In the genomic region with DNA sequence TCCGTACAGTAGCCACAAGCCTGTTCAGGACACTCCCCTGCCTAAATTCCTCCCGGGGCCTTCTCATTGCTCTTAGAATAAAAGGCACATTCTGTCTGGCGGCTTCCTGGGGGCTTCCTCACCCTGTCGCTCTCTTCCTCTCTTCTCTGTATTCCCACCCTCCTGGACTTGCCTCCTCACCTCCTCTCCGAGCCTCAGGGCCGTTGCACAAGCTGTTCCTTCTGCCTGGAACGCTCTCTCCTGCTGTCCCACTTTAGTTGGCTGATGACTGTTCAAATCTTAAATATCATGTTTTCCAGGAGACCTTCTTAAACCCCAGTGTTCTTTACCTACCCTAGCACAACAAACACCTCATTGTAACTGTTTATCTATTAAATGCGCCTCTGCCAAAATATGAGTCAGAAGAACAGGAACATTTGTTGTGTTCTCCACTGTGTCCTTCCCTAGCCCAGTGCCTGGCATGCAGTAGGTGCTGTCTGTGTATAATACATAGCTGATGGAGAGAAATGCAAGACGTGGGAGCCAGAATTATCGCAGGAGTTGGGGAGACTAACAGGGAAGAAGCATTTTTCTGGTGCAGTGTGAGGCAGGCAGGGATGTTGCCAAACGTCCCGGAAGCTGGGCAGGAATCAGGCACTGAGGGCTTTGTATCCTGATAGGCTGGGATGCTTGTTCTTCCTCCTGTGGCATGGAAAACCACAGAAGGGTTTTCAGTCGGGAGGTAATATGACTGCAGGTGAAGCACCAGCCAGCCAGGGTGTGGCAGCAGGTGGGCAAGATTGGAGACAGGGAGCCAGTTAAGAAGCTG, we compare ENCODE assay signal across 9 cellular contexts. TPM values are rescaled to one million over a fixed set of nuclear protein-coding genes. Genes with fewer than 3 reads are reported as not detected.
DNase-seq lines count a peak whose midpoint lies in the region; ATAC-seq and TF ChIP-seq lines count a peak whose summit lies in the region.
"Had no signal": no experiment of that assay in that cellular context is flagged by ENCODE, and none has a peak within 500 bp of the region (broad histone marks: within the 10 kb centered on the region; RNA-seq: fewer than 3 reads in every experiment).

No MANE protein-coding gene starts in this region.

- H2BK5ac ChIP-seq in H9 (ENCODE audit: insufficient read length, low read length): no peak overlapping the region

- no CpG with 5 or more reads among the region's 13 CpGs for WGBS in H9 (ENCODE audit: extremely low coverage, insufficient read length, low lambda C conversion rate)

- no peaks in the 10 kb centered on the region for H3K36me3 ChIP-seq in H7 (replicated peaks; ENCODE audit: control insufficient read depth, insufficient read depth, low read length)
- no peaks in the 10 kb centered on the region for H3K36me3 ChIP-seq in skeletal muscle satellite cell (ENCODE audit: insufficient read depth, low read length)
- H3K36me3 ChIP-seq: uterus had no signal

- peak overlapping the region in 1 of 3 experiments; percentile 15; a peak in 2 of 7 replicates for H3K27ac Mint-ChIP-seq in H9
- H3K27ac Mint-ChIP-seq in CD14-positive monocyte: peak overlapping the region in 1 of 7 donors; percentile 24

- H3K79me2 ChIP-seq in H9 (ENCODE audit: insufficient read depth, low read length): no peaks in the 10 kb centered on the region

- H3K23ac ChIP-seq in H9 (ENCODE audit: insufficient read length, low read depth, low read length): no peak overlapping the region

- H4K5ac ChIP-seq in H9 (ENCODE audit: insufficient read length, low read depth, low read length): no peak overlapping the region

- H3K4me3 Mint-ChIP-seq in H9 (no peak overlapping the region), CD14-positive monocyte (no peak overlapping the region)

- intact Hi-C loops in CD14-positive monocyte (cut with micrococcal nuclease): no loop called here

- no peaks in the 10 kb centered on the region for H4K20me1 ChIP-seq in H9 (ENCODE audit: control insufficient read depth, insufficient read depth, insufficient read length)

- no peak overlapping the region for H2BK15ac ChIP-seq in H9 (ENCODE audit: low read depth, low read length)

- H3K9me3 Mint-ChIP-seq in H9 (no peaks in the 10 kb centered on the region; a peak in 1 of 5 replicates), CD14-positive monocyte (peaks cover 0 to 2% (median 0%) of the 10 kb centered on the region in 7 donors)

- no peak overlapping the region for H2BK12ac ChIP-seq in H9 (ENCODE audit: insufficient read length, low read depth, low read length)

- H3K27me3 Mint-ChIP-seq in H9 (ENCODE audit: low read depth) (no peaks in the 10 kb centered on the region; the same call in 1 of the 2 replicates), CD14-positive monocyte (ENCODE audit: low read depth in 3 of 3) (peaks cover 2 to 6% (median 3%) of the 10 kb centered on the region in 3 donors)

- H3K4me2 ChIP-seq in skeletal muscle satellite cell (ENCODE audit: low read length) (peak overlapping the region; percentile 22), H9 (ENCODE audit: insufficient read depth, insufficient read length, low read length) (no peak overlapping the region)

- no peak overlapping the region for H4K91ac ChIP-seq in H9 (ENCODE audit: insufficient read length, low read depth, low read length)

- no peak overlapping the region for H3K27ac ChIP-seq in foreskin keratinocyte
- no peak overlapping the region for H3K27ac ChIP-seq in H9 (ENCODE audit: insufficient read length, low read depth, low read length)

- H3K4me1 Mint-ChIP-seq in H9 (peaks cover 11 to 14% of the 10 kb centered on the region in 2 experiments), CD14-positive monocyte (peaks cover 22% of the 10 kb centered on the region)

- H3K23me2 ChIP-seq in H9 (ENCODE audit: insufficient read length, low read depth, low read length, poor library complexity, severe bottlenecking): no peaks in the 10 kb centered on the region

- ATAC-seq in foreskin keratinocyte: peak; percentile 84

- H2BK20ac ChIP-seq in H9 (ENCODE audit: low read depth, low read length, poor library complexity, severe bottlenecking): no peak overlapping the region

- no peak overlapping the region for H4K8ac ChIP-seq in H9 (replicated peaks; ENCODE audit: insufficient read length, low read depth, low read length)

- TF ChIP-seq CTCF in foreskin keratinocyte (conservative IDR thresholded peaks at IDR 0.05) (peak; percentile 21), H9 (conservative IDR thresholded peaks at IDR 0.05) (no peak), CD14-positive monocyte (IDR thresholded peaks at IDR 0.05) (no peak)

- no peak overlapping the region for H3K9ac ChIP-seq in skeletal muscle satellite cell (ENCODE audit: low read depth, low read length)
- H3K9ac ChIP-seq in H9 (ENCODE audit: extremely low read depth, insufficient read length, low read length): no peak overlapping the region

- H3K36me3 Mint-ChIP-seq in H9 (ENCODE audit: insufficient read depth in 1 of 3, low read depth in 3 of 3): no peaks in the 10 kb centered on the region; a peak in 1 of 7 replicates
- no peaks in the 10 kb centered on the region for H3K36me3 Mint-ChIP-seq in CD14-positive monocyte

- H3K4me3 ChIP-seq in H7 (ENCODE audit: insufficient read depth, low read depth, low read length) (no peak overlapping the region), skeletal muscle satellite cell (ENCODE audit: low read length) (no peak overlapping the region)
- H3K4me3 ChIP-seq: uterus had no signal

- no peak overlapping the region for H3K4ac ChIP-seq in H9 (ENCODE audit: low read depth, low read length)

- H3K56ac ChIP-seq in H9 (ENCODE audit: insufficient read length, low read depth, low read length): no peak overlapping the region

- H2AFZ ChIP-seq in H9 (ENCODE audit: low read length): no peak overlapping the region

- H3K9me3 ChIP-seq in skeletal muscle satellite cell (replicated peaks; ENCODE audit: low read length) (no peaks in the 10 kb centered on the region), H9 (ENCODE audit: control insufficient read depth, low read depth, low read length) (no peaks in the 10 kb centered on the region)
- H3K9me3 ChIP-seq: uterus had no signal

- H3K79me1 ChIP-seq in H9 (ENCODE audit: insufficient read depth, low read depth, low read length, poor library complexity, severe bottlenecking): no peaks in the 10 kb centered on the region

- no peaks in the 10 kb centered on the region for H3K4me1 ChIP-seq in foreskin keratinocyte
- peaks cover 30% of the 10 kb centered on the region for H3K4me1 ChIP-seq in skeletal muscle satellite cell (ENCODE audit: control insufficient read depth, insufficient read depth, low read length)
- H3K4me1 ChIP-seq in H9 (ENCODE audit: insufficient read depth, low read length): no peaks in the 10 kb centered on the region; the same call in 1 of the 2 replicates
- H3K4me1 ChIP-seq: uterus had no signal

- H2AK5ac ChIP-seq in H9 (ENCODE audit: insufficient read length, low read length): no peak overlapping the region

- peak; percentile 37 for DNase-seq in H7
- peak; percentile 64 for DNase-seq in SW480 (ENCODE audit: low spot score)
- DNase-seq in foreskin keratinocyte: peak; percentile 28 to 60
- no peak for DNase-seq in NCI-H748 treated with DMSO at 0.1 percent for 48 hours (lab: John Stamatoyannopoulos, UW)
- no peak for DNase-seq in H9
- DNase-seq in CD14-positive monocyte (ENCODE audit: low spot score): no peak
- DNase-seq in SKM-1 (lab: John Stamatoyannopoulos, UW; ENCODE audit: unreplicated experiment): no peak
- DNase-seq: uterus had no signal

- no peak overlapping the region for H2BK120ac ChIP-seq in H9 (ENCODE audit: low read depth, low read length, poor library complexity, severe bottlenecking)

- H3K18ac ChIP-seq in H9 (ENCODE audit: insufficient read length, low read depth, low read length): no peak overlapping the region

- no peak overlapping the region for H3K14ac ChIP-seq in H9 (ENCODE audit: insufficient read depth, low read length)

- H3T11ph ChIP-seq in H9 (ENCODE audit: low read length): no peak overlapping the region

- no peaks in the 10 kb centered on the region for H3K27me3 ChIP-seq in H7 (ENCODE audit: control insufficient read depth, insufficient read depth, low read length)
- H3K27me3 ChIP-seq in foreskin keratinocyte: no peaks in the 10 kb centered on the region
- no peaks in the 10 kb centered on the region for H3K27me3 ChIP-seq in skeletal muscle satellite cell (ENCODE audit: control insufficient read depth, insufficient read depth, low read length)
- H3K27me3 ChIP-seq in H9 (ENCODE audit: insufficient read depth, low read length): no peaks in the 10 kb centered on the region
- H3K27me3 ChIP-seq: uterus had no signal

RNA-seq across cellular contexts. Expression of a gene that starts 24.1 kb away (rescaled TPM):
- 82.7 and 90.7 TPM in 2 replicates for total RNA-seq in H7 (2014; rRNA removed; shearing (Covaris generic))
- total RNA-seq in foreskin keratinocyte: 108 and 119 TPM in 2 replicates
- 27.9 and 32.6 TPM in 2 replicates for polyA plus RNA-seq in foreskin keratinocyte
- 89.2 and 104 TPM in 2 replicates for total RNA-seq in skeletal muscle satellite cell (2012; rRNA removed)
- total RNA-seq in H9 (2021): 184 and 186 TPM in 2 replicates
- polyA plus RNA-seq in CD14-positive monocyte: 10 to 100 TPM; 35.7 to 63.4 TPM

RNA-seq across cellular contexts. Expression of a gene that starts 44.2 kb away (rescaled TPM):
- total RNA-seq in H7 (2014; rRNA removed; shearing (Covaris generic)): 146 TPM in 2 replicates
- total RNA-seq in foreskin keratinocyte (207 and 209 TPM in 2 replicates), H9 (2021) (49.9 and 51.6 TPM in 2 replicates)
- polyA plus RNA-seq in foreskin keratinocyte (259 and 272 TPM in 2 replicates), CD14-positive monocyte (10 to 100 TPM; 12.3 to 13.6 TPM)
- 94.8 and 187 TPM in 2 replicates for total RNA-seq in skeletal muscle satellite cell (2012; rRNA removed)

RNA-seq across cellular contexts. Expression of a gene that starts 50.9 kb away (rescaled TPM):
- 97.3 and 111 TPM in 2 replicates for total RNA-seq in H7 (2014; rRNA removed; shearing (Covaris generic))
- 115 and 121 TPM in 2 replicates for total RNA-seq in foreskin keratinocyte
- 142 and 153 TPM in 2 replicates for polyA plus RNA-seq in foreskin keratinocyte
- 78.2 and 95.8 TPM in 2 replicates for total RNA-seq in skeletal muscle satellite cell (2012; rRNA removed)
- 48.6 and 52.7 TPM in 2 replicates for total RNA-seq in H9 (2021)
- polyA plus RNA-seq in CD14-positive monocyte: 100 to 1,000 TPM; 125 to 136 TPM

Comparison
In these comparisons a context has a peak if more than half of its experiments do, and no peak if none do; other contexts are left out.
1. DNase-seq: peak in H7 (single experiment), SW480 (single experiment) and foreskin keratinocyte (2 of 2); none in NCI-H748 treated with DMSO at 0.1 percent for 48 hours (single experiment), H9 (single experiment), CD14-positive monocyte (single experiment) and SKM-1 (single experiment).